In genomic region chr1:87816646-87817045, GRCh38 we compare ENCODE assay signal across 28 cellular contexts.
"Had no signal": no experiment of that assay in that cellular context is flagged by ENCODE, and none has a peak within 500 bp of the region (broad histone marks: within the 10 kb centered on the region; RNA-seq: fewer than 3 reads in every experiment).

No MANE protein-coding gene starts in this region.

- H3K27ac Mint-ChIP-seq: activated naive CD4-positive, alpha-beta T cell treated with anti-CD3 and anti-CD28 coated beads for 36 hours; activated naive CD8-positive, alpha-beta T cell treated with anti-CD3 and anti-CD28 coated beads for 36 hours; activated T-helper 1 cell treated with anti-CD3 and anti-CD28 coated beads, Interleukin-12 subunit alpha, Interleukin-12 subunit beta, Interleukin-2, Interleukin-4 antibody, amounts not matched to agents 30 ng/mL and 10 ng/mL and 1 ng/mL, durations not matched to agents 14 hours and 24 hours and 36 hours had no signal

- H3K36me3 ChIP-seq: adrenal gland, cardiac muscle cell, heart right ventricle, left ventricle myocardium inferior, right atrium auricular region, tibial nerve, WERI-Rb-1 had no signal

- H3K4me3 ChIP-seq: adrenal gland, cardiac muscle cell, coronary artery, dorsolateral prefrontal cortex, heart right ventricle, left ventricle myocardium inferior, lung, right atrium auricular region, tibial nerve had no signal

- H3K27ac ChIP-seq: adrenal gland, cardiac muscle cell, coronary artery, dorsolateral prefrontal cortex, foreskin keratinocyte, heart right ventricle, left ventricle myocardium inferior, right atrium auricular region, tibial nerve, WERI-Rb-1 had no signal

- H3K4me1 Mint-ChIP-seq: activated naive CD8-positive, alpha-beta T cell treated with anti-CD3 and anti-CD28 coated beads for 36 hours had no signal

- ATAC-seq: activated CD4-positive, CD25-positive, alpha-beta regulatory T cell treated with anti-CD3 and anti-CD28 coated beads, Interleukin-2, amount 50 U/mL, for 24 hours; foreskin keratinocyte had no signal

- DNase-seq: activated CD4-positive, alpha-beta T cell treated with anti-CD3 and anti-CD28 coated beads for 48 hours; activated CD4-positive, alpha-beta T cell treated with anti-CD3 and anti-CD28 coated beads, Interleukin-2, amount 50 U/mL, for 48 hours; activated CD8-positive, alpha-beta memory T cell treated with anti-CD3 and anti-CD28 coated beads for 24 hours; activated effector memory CD4-positive, alpha-beta T cell treated with anti-CD3 and anti-CD28 coated beads, Interleukin-2, amount 50 U/mL, for 16 hours; activated naive CD4-positive, alpha-beta T cell treated with anti-CD3 and anti-CD28 coated beads for 36 hours; activated naive CD8-positive, alpha-beta T cell treated with anti-CD3 and anti-CD28 coated beads for 36 hours; adrenal gland; aorta; cerebellar nuclear complex; dorsolateral prefrontal cortex; effector memory CD4-positive, alpha-beta T cell; erythroblast; foreskin keratinocyte; left ventricle myocardium inferior; mesendoderm; occipital lobe; stimulated activated CD4-positive, alpha-beta T cell treated with anti-CD3 and anti-CD28 coated beads, Interleukin-2, amount 100 ng/mL, for 48 hours; stimulated activated naive CD4-positive, alpha-beta T cell treated with Interleukin-2 at 50 U/mL for 16 hours; WERI-Rb-1 had no signal

- H3K9me3 ChIP-seq: adrenal gland, heart right ventricle, left ventricle myocardium inferior, right atrium auricular region, tibial nerve had no signal

- H3K9me3 Mint-ChIP-seq: activated naive CD4-positive, alpha-beta T cell treated with anti-CD3 and anti-CD28 coated beads for 36 hours; activated naive CD8-positive, alpha-beta T cell treated with anti-CD3 and anti-CD28 coated beads for 36 hours; activated T-helper 1 cell treated with anti-CD3 and anti-CD28 coated beads, Interleukin-12 subunit alpha, Interleukin-12 subunit beta, Interleukin-2, Interleukin-4 antibody, amounts not matched to agents 30 ng/mL and 10 ng/mL and 1 ng/mL, durations not matched to agents 14 hours and 24 hours and 36 hours; brain had no signal

- H3K27me3 ChIP-seq: adrenal gland, cardiac muscle cell, foreskin keratinocyte, heart right ventricle, right atrium auricular region, tibial nerve had no signal

- H3K4me3 Mint-ChIP-seq: activated naive CD4-positive, alpha-beta T cell treated with anti-CD3 and anti-CD28 coated beads for 36 hours; activated naive CD8-positive, alpha-beta T cell treated with anti-CD3 and anti-CD28 coated beads for 36 hours; activated T-helper 1 cell treated with anti-CD3 and anti-CD28 coated beads, Interleukin-12 subunit alpha, Interleukin-12 subunit beta, Interleukin-2, Interleukin-4 antibody, amounts not matched to agents 30 ng/mL and 10 ng/mL and 1 ng/mL, durations not matched to agents 14 hours and 24 hours and 36 hours; brain had no signal

- H3K4me1 ChIP-seq: adrenal gland, foreskin keratinocyte, right atrium auricular region had no signal

- H3K36me3 Mint-ChIP-seq: activated naive CD8-positive, alpha-beta T cell treated with anti-CD3 and anti-CD28 coated beads for 36 hours; brain had no signal

- H3K27me3 Mint-ChIP-seq: activated naive CD8-positive, alpha-beta T cell treated with anti-CD3 and anti-CD28 coated beads for 36 hours had no signal
